ENCODE assay signal across 15 cellular contexts in genomic region chr3:72593881-72594397, GRCh38.
DNase-seq lines count a peak whose midpoint lies in the region; TF ChIP-seq lines count a peak whose summit lies in the region.
"Had no signal": no experiment of that assay in that cellular context is flagged by ENCODE, and none has a peak within 500 bp of the region (broad histone marks: within the 10 kb centered on the region; RNA-seq: fewer than 3 reads in every experiment).

No MANE protein-coding gene starts in this region.

- H3K27me3 ChIP-seq in H9 (ENCODE audit: insufficient read depth, low read length) (no peaks in the 10 kb centered on the region), fibroblast of lung (ENCODE audit: control insufficient read depth, insufficient read depth, low read length) (no peaks in the 10 kb centered on the region)
- H3K27me3 ChIP-seq: heart left ventricle had no signal

- H3K14ac ChIP-seq in H9 (ENCODE audit: insufficient read depth, low read length): peak overlapping the region; percentile 2; the same call in 1 of the 2 replicates

- no peak overlapping the region for H2BK5ac ChIP-seq in H9 (ENCODE audit: insufficient read length, low read length)

- H2BK12ac ChIP-seq in H9 (ENCODE audit: insufficient read length, low read depth, low read length): no peak overlapping the region

- H3K4me1 ChIP-seq in H9 (ENCODE audit: insufficient read depth, low read length) (peaks cover 2% of the 10 kb centered on the region; the same call in 1 of the 2 replicates), fibroblast of lung (ENCODE audit: control insufficient read depth, extremely low read depth, insufficient read depth, low read length) (peaks cover 7% of the 10 kb centered on the region), OCI-LY7 (ENCODE audit: insufficient read depth, low read length, poor library complexity, severe bottlenecking) (no peaks in the 10 kb centered on the region)

- H3K27ac ChIP-seq in H9 (ENCODE audit: insufficient read length, low read depth, low read length) (no peak overlapping the region), fibroblast of lung (ENCODE audit: insufficient read depth, low read length) (no peak overlapping the region), OCI-LY7 (ENCODE audit: low read depth, low read length, poor library complexity, severe bottlenecking) (no peak overlapping the region)
- H3K27ac ChIP-seq: heart left ventricle had no signal

- no peaks in the 10 kb centered on the region for H3K36me3 ChIP-seq in fibroblast of lung (ENCODE audit: control insufficient read depth, insufficient read depth, low read length)
- H3K36me3 ChIP-seq in OCI-LY7 (ENCODE audit: insufficient read depth, low read length): no peaks in the 10 kb centered on the region
- H3K36me3 ChIP-seq: heart left ventricle had no signal

- WGBS in H9 (ENCODE audit: extremely low coverage, insufficient read length, low lambda C conversion rate): no CpG with 5 or more reads among the region's 5 CpGs

- no peak overlapping the region for H4K8ac ChIP-seq in H9 (replicated peaks; ENCODE audit: insufficient read length, low read depth, low read length)

- H2BK15ac ChIP-seq in H9 (ENCODE audit: low read depth, low read length): 0 out of 2 replicates have a peak overlapping the region, but pooled peaks have one; percentile 76

- intact Hi-C loops in OCI-LY7 (cut with micrococcal nuclease; ENCODE audit: unreplicated experiment): no loop called here

- no peak overlapping the region for H2BK20ac ChIP-seq in H9 (ENCODE audit: low read depth, low read length, poor library complexity, severe bottlenecking)

- no peaks in the 10 kb centered on the region for H3K9me2 ChIP-seq in OCI-LY7 (ENCODE audit: insufficient read depth, low read length)
- H3K9me2 ChIP-seq: SK-N-SH had no signal

- H2AFZ ChIP-seq in H9 (ENCODE audit: low read length): no peak overlapping the region
- H2AFZ ChIP-seq in fibroblast of lung (ENCODE audit: low read length): no peak overlapping the region
- H2AFZ ChIP-seq in OCI-LY7 (ENCODE audit: low read length): no peak overlapping the region

- H3K36me3 Mint-ChIP-seq in H9 (ENCODE audit: insufficient read depth in 1 of 3, low read depth in 3 of 3): no peaks in the 10 kb centered on the region

- peaks cover 37 to 54% of the 10 kb centered on the region in 2 experiments for H3K4me1 Mint-ChIP-seq in H9

- no peak overlapping the region for H3T11ph ChIP-seq in H9 (ENCODE audit: low read length)

- H3K4me2 ChIP-seq in H9 (ENCODE audit: insufficient read depth, insufficient read length, low read length): no peak overlapping the region
- H3K4me2 ChIP-seq in fibroblast of lung (ENCODE audit: extremely low read depth, insufficient read depth, low read length): no peak overlapping the region
- no peak overlapping the region for H3K4me2 ChIP-seq in OCI-LY7 (ENCODE audit: low read length)
- H3K4me2 ChIP-seq: SK-N-SH had no signal

- POLR2A ChIA-PET in OCI-LY7 (lab: Charles Lee): no interaction called here

- no TSS peak for BruUV-seq in OCI-LY7 (replicated peaks; lab: Mats Ljungman, UMichigan)

- H3K56ac ChIP-seq in H9 (ENCODE audit: insufficient read length, low read depth, low read length): no peak overlapping the region

- TF ChIP-seq CTCF in H9 (conservative IDR thresholded peaks at IDR 0.05) (no peak), fibroblast of lung (conservative IDR thresholded peaks at IDR 0.05 in 1 of 2, IDR thresholded peaks at IDR 0.05 in 1 of 2; ENCODE audit: low read depth in 1 of 2, low read length in 2 of 2) (no peak), OCI-LY7 (conservative IDR thresholded peaks at IDR 0.05; ENCODE audit: low read length) (no peak)

- no peak overlapping the region for H2AK5ac ChIP-seq in H9 (ENCODE audit: insufficient read length, low read length)

- H3K9me3 ChIP-seq in H9 (ENCODE audit: control insufficient read depth, low read depth, low read length): no peaks in the 10 kb centered on the region
- H3K9me3 ChIP-seq in fibroblast of lung (ENCODE audit: control insufficient read depth, insufficient read depth, low read depth, low read length): no peaks in the 10 kb centered on the region
- no peaks in the 10 kb centered on the region for H3K9me3 ChIP-seq in OCI-LY7 (ENCODE audit: low read length)
- H3K9me3 ChIP-seq: heart left ventricle, SK-N-SH had no signal

- H3K4ac ChIP-seq in H9 (ENCODE audit: low read depth, low read length): no peak overlapping the region

- no peak overlapping the region for H3K23ac ChIP-seq in H9 (ENCODE audit: insufficient read length, low read depth, low read length)

- H3K18ac ChIP-seq in H9 (ENCODE audit: insufficient read length, low read depth, low read length): peak overlapping the region; percentile 47

- H3K79me2 ChIP-seq in H9 (ENCODE audit: insufficient read depth, low read length): no peaks in the 10 kb centered on the region
- no peaks in the 10 kb centered on the region for H3K79me2 ChIP-seq in fibroblast of lung (ENCODE audit: control insufficient read depth, insufficient read depth, low read length)
- H3K79me2 ChIP-seq in OCI-LY7 (ENCODE audit: insufficient read depth, low read depth, low read length): no peaks in the 10 kb centered on the region

- H3K79me1 ChIP-seq in H9 (ENCODE audit: insufficient read depth, low read depth, low read length, poor library complexity, severe bottlenecking): no peaks in the 10 kb centered on the region

- DNase-seq in H9 (no peak), OCI-M1 (lab: John Stamatoyannopoulos, UW) (peak; percentile 27), fibroblast of lung (ENCODE audit: low read depth in 2 of 2) (peak; percentile 8 to 66), skeletal muscle cell (ENCODE audit: low read depth) (peak; percentile 14), OCI-LY7 (ENCODE audit: low spot score) (no peak), SHP77 (lab: John Stamatoyannopoulos, UW) (no peak), medulla oblongata (ENCODE audit: extremely low spot score) (no peak), iPS-NIHi11 (ENCODE audit: low spot score) (no peak)
- DNase-seq: activated CD8-positive, alpha-beta T cell treated with anti-CD3 and anti-CD28 coated beads, Interleukin-2, amount 10 ng/mL, durations not matched to agents 7 days and 5 days; heart left ventricle; NCI-H1048; NCI-H2171; NK-92 treated with Interleukin-12 subunit alpha and Interleukin-12 subunit beta, amount 100 ng/mL, for 24 hours; SK-N-SH had no signal

- H3K23me2 ChIP-seq in H9 (ENCODE audit: insufficient read length, low read depth, low read length, poor library complexity, severe bottlenecking): no peaks in the 10 kb centered on the region

- H3K27me3 Mint-ChIP-seq in H9 (ENCODE audit: low read depth): peaks cover 32% of the 10 kb centered on the region
- H3K27me3 Mint-ChIP-seq: progenitor cell of endocrine pancreas had no signal

- CTCF ChIA-PET in OCI-LY7 (lab: Charles Lee; ENCODE audit: unreplicated experiment): no interaction called here

- H3K4me3 ChIP-seq in fibroblast of lung (replicated peaks in 1 of 4; ENCODE audit: control extremely low read depth in 1 of 4, insufficient read depth in 1 of 4, low read depth in 3 of 4, low read length in 4 of 4): no peak overlapping the region
- H3K4me3 ChIP-seq in skeletal muscle cell (ENCODE audit: low read depth, low read length): no peak overlapping the region
- H3K4me3 ChIP-seq in OCI-LY7 (ENCODE audit: low read depth, low read length, poor library complexity, severe bottlenecking): no peak overlapping the region
- H3K4me3 ChIP-seq: heart left ventricle had no signal

- H3K27ac Mint-ChIP-seq in H9: no peak overlapping the region
- H3K27ac Mint-ChIP-seq: activated CD8-positive, alpha-beta T cell treated with anti-CD3 and anti-CD28 coated beads, Interleukin-2, amount 10 ng/mL, durations not matched to agents 7 days and 5 days; progenitor cell of endocrine pancreas had no signal

- H2BK120ac ChIP-seq in H9 (ENCODE audit: low read depth, low read length, poor library complexity, severe bottlenecking): no peak overlapping the region

- H4K91ac ChIP-seq in H9 (ENCODE audit: insufficient read length, low read depth, low read length): no peak overlapping the region

- H4K20me1 ChIP-seq in H9 (ENCODE audit: control insufficient read depth, insufficient read depth, insufficient read length) (no peaks in the 10 kb centered on the region), fibroblast of lung (ENCODE audit: control insufficient read depth, extremely low read depth, insufficient read depth, low read length) (no peaks in the 10 kb centered on the region), OCI-LY7 (ENCODE audit: insufficient read depth, low read length) (no peaks in the 10 kb centered on the region)

- no peak overlapping the region for H3K9ac ChIP-seq in H9 (ENCODE audit: extremely low read depth, insufficient read length, low read length)
- no peak overlapping the region for H3K9ac ChIP-seq in fibroblast of lung (ENCODE audit: insufficient read depth, low read length)
- H3K9ac ChIP-seq: SK-N-SH had no signal

- no peak overlapping the region for H4K5ac ChIP-seq in H9 (ENCODE audit: insufficient read length, low read depth, low read length)

- no peaks in the 10 kb centered on the region; a peak in 2 of 5 replicates for H3K9me3 Mint-ChIP-seq in H9

- no peak overlapping the region for H3K4me3 Mint-ChIP-seq in H9
- H3K4me3 Mint-ChIP-seq: activated CD8-positive, alpha-beta T cell treated with anti-CD3 and anti-CD28 coated beads, Interleukin-2, amount 10 ng/mL, durations not matched to agents 7 days and 5 days had no signal

Comparison
In these comparisons a context has a peak if more than half of its experiments do, and no peak if none do; other contexts are left out.
1. DNase-seq: peak in OCI-M1 (single experiment), fibroblast of lung (2 of 2) and skeletal muscle cell (single experiment); none in H9 (single experiment), OCI-LY7 (single experiment), SHP77 (0 of 2), medulla oblongata (single experiment) and iPS-NIHi11 (single experiment).